In the genomic region with DNA sequence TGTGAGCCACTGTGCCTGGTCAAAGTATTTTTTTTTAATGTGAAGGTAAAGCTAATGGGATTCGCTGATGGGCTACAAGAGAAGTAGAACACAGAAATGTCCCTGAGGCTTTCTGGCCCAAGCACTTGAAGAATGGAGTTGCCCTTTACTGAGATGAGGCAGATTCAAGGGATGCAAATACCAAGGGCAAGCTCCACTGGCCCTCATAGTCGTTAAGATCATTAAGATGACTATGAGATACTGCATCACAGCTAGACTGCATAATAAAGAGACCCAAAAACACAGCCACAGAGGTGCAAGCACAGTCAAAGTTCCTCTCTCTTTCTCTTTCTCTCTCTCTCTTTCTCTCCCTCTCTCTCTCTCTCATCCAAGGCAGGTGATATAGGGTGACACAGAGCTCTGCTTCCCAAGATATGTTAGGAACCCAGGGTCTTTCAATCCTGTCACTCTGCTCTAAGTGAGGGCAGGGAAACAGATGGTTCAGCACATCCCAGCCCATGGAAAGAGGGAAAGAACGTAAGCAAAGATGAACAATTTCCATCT, we compare ENCODE assay signal across 21 cellular contexts.
"Had no signal": no experiment of that assay in that cellular context is flagged by ENCODE, and none has a peak within 500 bp of the region (broad histone marks: within the 10 kb centered on the region; RNA-seq: fewer than 3 reads in every experiment).

No MANE protein-coding gene starts in this region.

- H3K9me3 ChIP-seq: heart left ventricle, mucosa of descending colon, pancreas, suprapubic skin, thyroid gland, upper lobe of left lung, uterus had no signal

- ATAC-seq: esophagus mucosa, heart left ventricle, left lobe of liver, mucosa of descending colon, pancreas, right cardiac atrium had no signal

- H3K36me3 ChIP-seq: heart left ventricle, pancreas, suprapubic skin, thyroid gland, upper lobe of left lung, uterus had no signal

- FAIRE-seq: endometrium, frontal cortex, pancreas, small intestine had no signal

- H3K4me3 ChIP-seq: heart left ventricle, mucosa of descending colon, pancreas, suprapubic skin, thyroid gland, upper lobe of left lung, uterus had no signal

- H3K27ac Mint-ChIP-seq: nephron, progenitor cell of endocrine pancreas had no signal

- H3K27ac ChIP-seq: heart left ventricle, pancreas, suprapubic skin, thyroid gland, upper lobe of left lung, uterus had no signal

- H3K4me3 Mint-ChIP-seq: nephron had no signal

- H3K9me3 Mint-ChIP-seq: nephron had no signal

- H3K4me1 ChIP-seq: pancreas, suprapubic skin, thyroid gland, upper lobe of left lung, uterus had no signal

- DNase-seq: effector memory CD4-positive, alpha-beta T cell; heart left ventricle; hypothalamus; islet precursor cell; mammary epithelial cell; mucosa of descending colon; occipital lobe; pancreas; right cardiac atrium; small intestine; stimulated activated CD4-positive, alpha-beta T cell treated with anti-CD3 and anti-CD28 coated beads, Interleukin-12 subunit alpha, Interleukin-12 subunit beta, amount 100 ng/mL, for 4 hours; thyroid gland; upper lobe of left lung; uterus had no signal

- H3K27me3 ChIP-seq: heart left ventricle, pancreas, suprapubic skin, thyroid gland, upper lobe of left lung, uterus had no signal
